ENCODE assay signal across 1 cellular context in genomic region chr15:73019733-73020132, GRCh38.
A peak's percentile ranks its signal among the peaks of the same experiment; 100 is the strongest.
TF ChIP-seq lines count a peak whose summit lies in the region.

No MANE protein-coding gene starts in this region.

TF ChIP-seq in K562, 482 proteins besides CTCF, POLR2A, EP300 and RAD21 (continued from another document):
- no peak for TF ChIP-seq ATF2 (CRISPR knock-in tag; IDR thresholded peaks at IDR 0.05)
- TF ChIP-seq, protein P1, sequence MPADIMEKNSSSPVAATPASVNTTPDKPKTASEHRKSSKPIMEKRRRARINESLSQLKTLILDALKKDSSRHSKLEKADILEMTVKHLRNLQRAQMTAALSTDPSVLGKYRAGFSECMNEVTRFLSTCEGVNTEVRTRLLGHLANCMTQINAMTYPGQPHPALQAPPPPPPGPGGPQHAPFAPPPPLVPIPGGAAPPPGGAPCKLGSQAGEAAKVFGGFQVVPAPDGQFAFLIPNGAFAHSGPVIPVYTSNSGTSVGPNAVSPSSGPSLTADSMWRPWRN (IDR thresholded peaks at IDR 0.05; ENCODE audit: low read depth) = no peak
- no peak for TF ChIP-seq ILK (tag; IDR thresholded peaks at IDR 0.05; ENCODE audit: borderline replicate concordance, low read depth)
- no peak for TF ChIP-seq NFE2L1 (tag; IDR thresholded peaks at IDR 0.05; ENCODE audit: borderline replicate concordance, low read depth)
- TF ChIP-seq BRD9 (IDR thresholded peaks at IDR 0.05; ENCODE audit: low read depth, partially characterized antibody) = no peak
- TF ChIP-seq ZBTB17 (CRISPR knock-in tag; IDR thresholded peaks at IDR 0.05) = no peak
- no peak for TF ChIP-seq HNRNPUL1 (IDR thresholded peaks at IDR 0.05; ENCODE audit: low read length)
- TF ChIP-seq RBM34 (IDR thresholded peaks at IDR 0.05; ENCODE audit: borderline replicate concordance, insufficient read depth, low read length) = no peak
- no peak for TF ChIP-seq NFIX (CRISPR knock-in tag; IDR thresholded peaks at IDR 0.05; ENCODE audit: low read depth)
- peak; percentile 50; the same call in 1 of the 2 replicates for TF ChIP-seq PKNOX1 (IDR thresholded peaks at IDR 0.05)
- TF ChIP-seq ARID4B (CRISPR knock-in tag; IDR thresholded peaks at IDR 0.05) = no peak
- TF ChIP-seq U2AF2 (optimal IDR thresholded peaks at IDR 0.05; ENCODE audit: low read depth, low read length) = no peak
- no peak for TF ChIP-seq NRF1 (conservative IDR thresholded peaks at IDR 0.05 in 1 of 2, IDR thresholded peaks at IDR 0.05 in 1 of 2)
- no peak for TF ChIP-seq SIX5 (IDR thresholded peaks at IDR 0.05; ENCODE audit: borderline replicate concordance in 1 of 2, insufficient read depth in 1 of 2, low read depth in 1 of 2, low read length in 2 of 2)
- no peak for TF ChIP-seq THRAP3 (IDR thresholded peaks at IDR 0.05; ENCODE audit: borderline replicate concordance)
- TF ChIP-seq RBM22 (IDR thresholded peaks at IDR 0.05; ENCODE audit: low read depth, low read length, poor library complexity, severe bottlenecking) = no peak
- peak; percentile 76 for TF ChIP-seq STAT5A (IDR thresholded peaks at IDR 0.05; ENCODE audit: borderline replicate concordance, low read length)
- TF ChIP-seq CEBPB (tag; IDR thresholded peaks at IDR 0.05) = no peak
- no peak for TF ChIP-seq KLF1 (tag; IDR thresholded peaks at IDR 0.05)
- TF ChIP-seq SMARCB1 (IDR thresholded peaks at IDR 0.05; ENCODE audit: insufficient read length, low read depth) = no peak
- no peak for TF ChIP-seq CREB3 (tag; conservative IDR thresholded peaks at IDR 0.05; ENCODE audit: low read depth)
- no peak for TF ChIP-seq SRSF9 (IDR thresholded peaks at IDR 0.05; ENCODE audit: borderline replicate concordance, low read depth, low read length)
- peak in 1 of 2 experiments; percentile 39; a peak in 1 of 4 replicates for TF ChIP-seq ZNF639 (CRISPR knock-in tag; conservative IDR thresholded peaks at IDR 0.05 in 1 of 2, IDR thresholded peaks at IDR 0.05 in 1 of 2)
- no peak for TF ChIP-seq MYC (IDR thresholded peaks at IDR 0.05; ENCODE audit: low read depth, low read length)
- no peak for TF ChIP-seq MYC (CRISPR knock-in tag; IDR thresholded peaks at IDR 0.05; ENCODE audit: borderline replicate concordance, low read depth)
- no peak for TF ChIP-seq GMEB1 (CRISPR knock-in tag; IDR thresholded peaks at IDR 0.05)
- TF ChIP-seq TEAD1 (CRISPR knock-in tag; IDR thresholded peaks at IDR 0.05) = 0 out of 4 replicates have a peak, but pooled peaks of 1 of the 2 experiments have one; percentile 11
- TF ChIP-seq TAL1 (IDR thresholded peaks at IDR 0.05) = no peak
- peak in 1 of 2 experiments; percentile 89; a peak in 2 of 4 replicates for TF ChIP-seq SRF (CRISPR knock-in tag; IDR thresholded peaks at IDR 0.05)
- TF ChIP-seq, protein P2, sequence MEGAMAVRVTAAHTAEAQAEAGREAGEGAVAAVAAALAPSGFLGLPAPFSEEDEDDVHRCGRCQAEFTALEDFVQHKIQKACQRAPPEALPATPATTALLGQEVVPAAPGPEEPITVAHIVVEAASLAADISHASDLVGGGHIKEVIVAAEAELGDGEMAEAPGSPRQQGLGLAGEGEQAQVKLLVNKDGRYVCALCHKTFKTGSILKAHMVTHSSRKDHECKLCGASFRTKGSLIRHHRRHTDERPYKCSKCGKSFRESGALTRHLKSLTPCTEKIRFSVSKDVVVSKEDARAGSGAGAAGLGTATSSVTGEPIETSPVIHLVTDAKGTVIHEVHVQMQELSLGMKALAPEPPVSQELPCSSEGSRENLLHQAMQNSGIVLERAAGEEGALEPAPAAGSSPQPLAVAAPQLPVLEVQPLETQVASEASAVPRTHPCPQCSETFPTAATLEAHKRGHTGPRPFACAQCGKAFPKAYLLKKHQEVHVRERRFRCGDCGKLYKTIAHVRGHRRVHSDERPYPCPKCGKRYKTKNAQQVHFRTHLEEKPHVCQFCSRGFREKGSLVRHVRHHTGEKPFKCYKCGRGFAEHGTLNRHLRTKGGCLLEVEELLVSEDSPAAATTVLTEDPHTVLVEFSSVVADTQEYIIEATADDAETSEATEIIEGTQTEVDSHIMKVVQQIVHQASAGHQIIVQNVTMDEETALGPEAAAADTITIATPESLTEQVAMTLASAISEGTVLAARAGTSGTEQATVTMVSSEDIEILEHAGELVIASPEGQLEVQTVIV (CRISPR knock-in tag; IDR thresholded peaks at IDR 0.05; ENCODE audit: borderline replicate concordance) = no peak
TF ChIP-seq in K562: peak in this region for 9.
